13 cellular contexts compared by ENCODE assay signal in genomic region chr17:4849011-4849536, GRCh38. TPM values are rescaled to one million over a fixed set of nuclear protein-coding genes. Genes with fewer than 3 reads are reported as not detected.
DNase-seq lines count a peak whose midpoint lies in the region; FAIRE-seq and TF ChIP-seq lines count a peak whose summit lies in the region.
"Had no signal": no experiment of that assay in that cellular context is flagged by ENCODE, and none has a peak within 500 bp of the region (broad histone marks: within the 10 kb centered on the region; RNA-seq: fewer than 3 reads in every experiment).

No MANE protein-coding gene starts in this region.

- peaks cover 3% of the 10 kb centered on the region for H3K4me1 ChIP-seq in astrocyte (ENCODE audit: insufficient read depth, low read length)
- H3K4me1 ChIP-seq in iPS-20b (ENCODE audit: insufficient read depth, low read length), result peaks cover 31% of the 10 kb centered on the region
- peaks cover 8% of the 10 kb centered on the region for H3K4me1 ChIP-seq in smooth muscle cell (ENCODE audit: low read depth)

- no peak overlapping the region for H3K27ac ChIP-seq in astrocyte (ENCODE audit: low read depth, low read length)
- H3K27ac ChIP-seq in iPS-20b (ENCODE audit: low read length), result peak overlapping the region; percentile 35
- H3K27ac ChIP-seq in smooth muscle cell (ENCODE audit: low read depth), result peak overlapping the region; percentile 82

- no peak for TF ChIP-seq POLR2A in lower leg skin (IDR thresholded peaks at IDR 0.05)

- DNase-seq in H7 (peak; percentile 69), astrocyte (ENCODE audit: low read depth) (no peak), smooth muscle cell (lab: John Stamatoyannopoulos, UW; ENCODE audit: unreplicated experiment) (no peak), hepatic stellate cell (ENCODE audit: low spot score) (no peak), NCI-H2227 treated with DMSO at 0.1 percent for 48 hours (lab: John Stamatoyannopoulos, UW) (no peak), lower leg skin (ENCODE audit: low spot score in 2 of 2) (no peak), T-helper 1 cell (no peak)
- DNase-seq: activated CD4-positive, alpha-beta memory T cell treated with anti-CD3 and anti-CD28 coated beads for 36 hours; GDM1; NCI-H1105; NCI-H524 had no signal

- peaks cover 2% of the 10 kb centered on the region for H3F3A ChIP-seq in smooth muscle cell (ENCODE audit: low read depth)

- H3K27ac Mint-ChIP-seq in astrocyte (ENCODE audit: unreplicated experiment), result no peak overlapping the region
- H3K27ac Mint-ChIP-seq: activated CD4-positive, alpha-beta memory T cell treated with anti-CD3 and anti-CD28 coated beads for 36 hours had no signal

- no peaks in the 10 kb centered on the region for H3K27me3 ChIP-seq in H7 (ENCODE audit: control insufficient read depth, insufficient read depth, low read length)
- no peaks in the 10 kb centered on the region for H3K27me3 ChIP-seq in astrocyte (ENCODE audit: insufficient read depth, low read length)
- H3K27me3 ChIP-seq in iPS-20b (ENCODE audit: insufficient read depth, low read length), result no peaks in the 10 kb centered on the region
- H3K27me3 ChIP-seq in smooth muscle cell (ENCODE audit: low read depth), result no peaks in the 10 kb centered on the region

- H3K36me3 ChIP-seq in H7 (replicated peaks; ENCODE audit: control insufficient read depth, insufficient read depth, low read length) (no peaks in the 10 kb centered on the region), astrocyte (ENCODE audit: insufficient read depth, low read length) (no peaks in the 10 kb centered on the region), iPS-20b (ENCODE audit: insufficient read depth, low read depth, low read length) (no peaks in the 10 kb centered on the region), smooth muscle cell (ENCODE audit: low read depth) (no peaks in the 10 kb centered on the region)

- H3K9ac ChIP-seq in astrocyte (ENCODE audit: low read length) (no peak overlapping the region), iPS-20b (ENCODE audit: low read depth, low read length) (peak overlapping the region; percentile 39; the same call in 1 of the 2 replicates), smooth muscle cell (ENCODE audit: low read depth) (peak overlapping the region; percentile 57)

- peaks cover 8% of the 10 kb centered on the region for H3K36me3 Mint-ChIP-seq in astrocyte (ENCODE audit: low read depth, unreplicated experiment)
- H3K36me3 Mint-ChIP-seq: activated CD4-positive, alpha-beta memory T cell treated with anti-CD3 and anti-CD28 coated beads for 36 hours had no signal

- TF ChIP-seq CTCF in astrocyte (IDR thresholded peaks at IDR 0.05; ENCODE audit: insufficient read depth, low read depth, low read length) (no peak), smooth muscle cell (IDR thresholded peaks at IDR 0.05; ENCODE audit: borderline replicate concordance, insufficient read depth, poor library complexity, severe bottlenecking) (no peak), lower leg skin (IDR thresholded peaks at IDR 0.05) (no peak)

- H3K27me3 Mint-ChIP-seq in astrocyte (ENCODE audit: low read depth, unreplicated experiment), result peaks cover 3% of the 10 kb centered on the region
- H3K27me3 Mint-ChIP-seq: activated CD4-positive, alpha-beta memory T cell treated with anti-CD3 and anti-CD28 coated beads for 36 hours had no signal

- peaks cover 71% of the 10 kb centered on the region for H3K79me2 ChIP-seq in astrocyte (ENCODE audit: insufficient read depth, low read length)
- peaks cover 37% of the 10 kb centered on the region for H3K79me2 ChIP-seq in smooth muscle cell (ENCODE audit: low read depth)

- intact Hi-C loops in lower leg skin (cut with DNase I; ENCODE audit: low total_unique reads), result no loop called here

- H3K9me3 ChIP-seq in astrocyte (ENCODE audit: insufficient read depth, low read depth, low read length) (no peaks in the 10 kb centered on the region), iPS-20b (ENCODE audit: insufficient read depth, low read depth, low read length) (no peaks in the 10 kb centered on the region), smooth muscle cell (replicated peaks; ENCODE audit: low read depth) (no peaks in the 10 kb centered on the region)

- H3K4me2 ChIP-seq in astrocyte (ENCODE audit: low read length), result no peak overlapping the region
- H3K4me2 ChIP-seq in smooth muscle cell, result peak overlapping the region; percentile 33

- WGBS in smooth muscle cell (ENCODE audit: low lambda C conversion rate), result 61% methylated on average over 5 of the region's 5 CpGs
- 25 to 52% methylated on average over 5 of the region's 5 CpGs for WGBS in lower leg skin, 2 donors

- H3K9me3 Mint-ChIP-seq in astrocyte (ENCODE audit: unreplicated experiment), result no peaks in the 10 kb centered on the region

- H3K4me3 ChIP-seq in H7 (ENCODE audit: insufficient read depth, low read depth, low read length) (no peak overlapping the region), astrocyte (ENCODE audit: insufficient read depth, low read depth, low read length) (no peak overlapping the region), iPS-20b (ENCODE audit: low read length) (peak overlapping the region; percentile 12; the same call in 1 of the 2 replicates), smooth muscle cell (no peak overlapping the region), lower leg skin (ENCODE audit: low read depth, poor library complexity, severe bottlenecking) (no peak overlapping the region)

- no peak for FAIRE-seq in astrocyte (lab: Jason Lieb, UNC)
- FAIRE-seq: HTR-8/SVneo had no signal

- H2AFZ ChIP-seq in astrocyte (ENCODE audit: low read depth, low read length) (no peak overlapping the region), smooth muscle cell (ENCODE audit: low read depth) (no peak overlapping the region)

- peaks cover 30% of the 10 kb centered on the region for H3K4me1 Mint-ChIP-seq in astrocyte (ENCODE audit: low read depth, unreplicated experiment)

- peak overlapping the region; percentile 6 for H3K4me3 Mint-ChIP-seq in astrocyte (ENCODE audit: unreplicated experiment)
- H3K4me3 Mint-ChIP-seq: activated CD4-positive, alpha-beta memory T cell treated with anti-CD3 and anti-CD28 coated beads for 36 hours had no signal

- H4K20me1 ChIP-seq in astrocyte (ENCODE audit: insufficient read depth, low read length) (peaks cover 91% of the 10 kb centered on the region), smooth muscle cell (ENCODE audit: low read depth) (peaks cover 87% of the 10 kb centered on the region)

RNA-seq across cellular contexts. Expression of gene MINK1, which starts 15.9 kb away (rescaled TPM):
- 42.4 and 58.2 TPM in 2 replicates for total RNA-seq in H7 (2014; rRNA removed; shearing (Covaris generic))
- total RNA-seq in astrocyte (51.3 and 63.2 TPM in 2 replicates), smooth muscle cell (25.3 and 26.6 TPM in 2 replicates), lower leg skin (100 to 1,000 TPM; 128 to 208 (median 140) TPM)
- polyA plus RNA-seq in smooth muscle cell, result 26.8 and 40.3 TPM in 2 replicates

RNA-seq across cellular contexts. Expression of gene PLD2, which starts 42.1 kb away (rescaled TPM):
- 36.5 and 42.6 TPM in 2 replicates for total RNA-seq in H7 (2014; rRNA removed; shearing (Covaris generic))
- 21.4 and 29.3 TPM in 2 replicates for total RNA-seq in astrocyte
- 19.9 and 20.3 TPM in 2 replicates for total RNA-seq in smooth muscle cell
- 9.9 and 26.4 TPM in 2 replicates for polyA plus RNA-seq in smooth muscle cell
- total RNA-seq in lower leg skin, result 10 to 100 TPM; 40.1 to 78.8 (median 56.3) TPM

RNA-seq across cellular contexts. Expression of gene C17orf107, which starts 50.3 kb away (rescaled TPM):
- 7.6 and 7.8 TPM in 2 replicates for total RNA-seq in H7 (2014; rRNA removed; shearing (Covaris generic))
- 2.2 and 3.9 TPM in 2 replicates for total RNA-seq in astrocyte
- total RNA-seq in smooth muscle cell, result 5.0 and 9.9 TPM in 2 replicates
- 10.7 and 14.1 TPM in 2 replicates for polyA plus RNA-seq in smooth muscle cell
- total RNA-seq in lower leg skin, result 10 to 100 TPM in 2 of 4 donors, 1 to 10 TPM in 2; 7.0 to 13.4 (median 10.1) TPM

RNA-seq across cellular contexts. Expression of gene PSMB6, which starts 53.1 kb away (rescaled TPM):
- 348 and 395 TPM in 2 replicates for total RNA-seq in H7 (2014; rRNA removed; shearing (Covaris generic))
- total RNA-seq in astrocyte, result 154 and 161 TPM in 2 replicates
- 139 and 162 TPM in 2 replicates for total RNA-seq in smooth muscle cell
- 434 and 438 TPM in 2 replicates for polyA plus RNA-seq in smooth muscle cell
- 100 to 1,000 TPM; 103 to 207 (median 177) TPM for total RNA-seq in lower leg skin
